ENCODE assay signal across 8 cellular contexts in the genomic region with DNA sequence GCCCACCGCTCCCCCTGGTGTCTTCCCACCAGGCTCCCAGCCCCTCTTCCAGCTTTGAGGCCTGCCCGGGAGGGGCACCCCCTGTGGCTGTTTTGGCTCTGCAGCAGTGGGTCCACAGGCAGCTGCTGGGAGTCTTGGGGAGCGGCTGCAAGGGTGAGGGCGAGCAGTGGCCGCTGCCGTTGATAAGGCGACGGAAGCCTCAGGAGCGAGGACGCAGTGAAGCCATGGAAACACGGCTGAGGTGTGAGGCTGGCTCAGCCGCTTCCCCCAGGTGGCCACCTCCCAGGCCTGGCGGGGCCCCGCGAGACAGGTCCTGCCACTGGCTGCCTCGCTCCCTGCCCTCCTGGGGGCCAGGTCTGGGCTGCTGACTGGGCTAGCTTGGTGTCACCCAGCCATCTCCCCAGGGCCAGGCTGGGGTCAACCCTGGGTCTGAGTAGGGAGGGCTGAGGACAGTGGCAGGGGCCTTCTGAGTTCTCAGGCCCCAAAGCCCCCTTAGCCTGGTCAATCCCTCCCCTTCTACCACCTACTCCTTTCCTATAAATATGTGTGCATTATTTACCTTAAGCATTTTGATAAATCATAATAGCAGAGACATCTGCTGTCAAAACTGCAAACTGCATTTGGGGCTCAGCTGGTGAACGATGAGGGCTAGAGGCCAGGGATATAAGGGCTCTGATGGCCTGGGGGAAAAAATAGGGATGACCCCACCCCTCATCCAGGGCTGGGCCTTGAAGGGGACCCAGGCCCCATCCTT. TPM values are rescaled to one million over a fixed set of nuclear protein-coding genes. Genes with fewer than 3 reads are reported as not detected.
DNase-seq lines count a peak whose midpoint lies in the region; ATAC-seq and TF ChIP-seq lines count a peak whose summit lies in the region.

No MANE protein-coding gene starts in this region.

- DNase-seq in NCI-H1417 (lab: John Stamatoyannopoulos, UW) (peak; percentile 8 to 78 (median 55)), NCI-H1417 treated with DMSO at 0.1 percent for 48 hours (lab: John Stamatoyannopoulos, UW) (no peak), NCI-H1694 (lab: John Stamatoyannopoulos, UW) (peak; percentile 19), dermis blood vessel endothelial cell (peak; percentile 65), mucosa of descending colon (peak in 2 of 3 donors; percentile 61 to 76), NCI-H2227 (lab: John Stamatoyannopoulos, UW; ENCODE audit: unreplicated experiment) (no peak), AG08395 (ENCODE audit: low spot score) (no peak)

- no peak overlapping the region for H3K4me3 ChIP-seq in mucosa of descending colon

- H3K36me3 ChIP-seq in mucosa of descending colon (ENCODE audit: low read depth): no peaks in the 10 kb centered on the region

- ATAC-seq in mucosa of descending colon: peak; percentile 65
- no peak for ATAC-seq in GM18873 (IDR thresholded peaks at IDR 0.05; ENCODE audit: low FRiP score, unreplicated experiment)

- no peaks in the 10 kb centered on the region for H3K9me3 ChIP-seq in mucosa of descending colon

- intact Hi-C loops in mucosa of descending colon (cut with DNase I, micrococcal nuclease): loop anchor here (5.0 to 10.0 kb wide), 2 partner anchors 55 to 58 kb away; no protein-coding TSS in a partner anchor

- peak; percentile 15 for TF ChIP-seq CTCF in mucosa of descending colon (IDR thresholded peaks at IDR 0.05)

- H3K4me1 ChIP-seq in mucosa of descending colon (ENCODE audit: low read depth): peaks cover 11% of the 10 kb centered on the region

RNA-seq across cellular contexts. Expression of a gene that starts 41.7 kb away (rescaled TPM):
- total RNA-seq in dermis blood vessel endothelial cell (29.6 and 36.1 TPM in 2 replicates), mucosa of descending colon (10 to 100 TPM; 28.1 to 31.0 (median 28.3) TPM)

Comparison
In these comparisons a context has a peak if more than half of its experiments do, and no peak if none do; other contexts are left out.
1. DNase-seq: peak in NCI-H1417 (3 of 3), NCI-H1694 (single experiment), dermis blood vessel endothelial cell (single experiment) and mucosa of descending colon (2 of 3); none in NCI-H1417 treated with DMSO at 0.1 percent for 48 hours (single experiment), NCI-H2227 (single experiment) and AG08395 (single experiment).